Comparison of ENCODE assay signal across 1 cellular context in the genomic region with DNA sequence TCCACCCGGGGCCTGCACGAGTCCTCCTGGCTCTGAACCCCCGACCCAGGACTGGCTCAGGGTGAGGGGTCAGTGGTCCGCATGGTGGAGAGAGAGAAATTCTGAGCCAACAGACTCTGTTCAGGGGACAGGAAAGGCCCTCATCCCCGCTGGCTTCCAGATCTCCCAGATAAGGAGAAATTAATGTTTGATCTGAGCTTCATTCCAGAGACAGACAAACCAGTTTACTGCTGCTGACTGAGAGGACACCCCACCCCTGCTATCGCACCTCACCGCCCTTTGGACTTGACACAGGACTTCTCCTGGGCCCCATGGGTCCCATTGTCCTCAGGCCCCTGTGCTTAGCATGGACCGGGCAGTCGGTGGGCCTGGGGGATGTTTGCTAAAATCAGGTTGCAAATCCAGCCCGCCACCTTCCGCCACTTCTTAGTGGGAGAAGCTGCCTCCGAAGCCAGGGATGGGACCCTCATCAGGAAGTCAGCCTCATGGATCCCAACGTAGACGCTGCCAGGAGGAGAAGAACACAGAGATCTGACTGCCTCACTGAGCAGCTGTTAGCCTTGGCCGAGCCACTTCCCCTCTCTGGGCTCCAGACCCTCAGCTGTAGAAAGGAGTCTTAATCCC.
TF ChIP-seq lines count a peak whose summit lies in the region.

No MANE protein-coding gene starts in this region.

TF ChIP-seq in HepG2, 621 proteins besides CTCF, POLR2A, EP300 and RAD21 (continued from another document and continues in another):
- TF ChIP-seq FOXO1 (CRISPR knock-in tag; IDR thresholded peaks at IDR 0.05): peak; percentile 86
- TF ChIP-seq, protein P1, sequence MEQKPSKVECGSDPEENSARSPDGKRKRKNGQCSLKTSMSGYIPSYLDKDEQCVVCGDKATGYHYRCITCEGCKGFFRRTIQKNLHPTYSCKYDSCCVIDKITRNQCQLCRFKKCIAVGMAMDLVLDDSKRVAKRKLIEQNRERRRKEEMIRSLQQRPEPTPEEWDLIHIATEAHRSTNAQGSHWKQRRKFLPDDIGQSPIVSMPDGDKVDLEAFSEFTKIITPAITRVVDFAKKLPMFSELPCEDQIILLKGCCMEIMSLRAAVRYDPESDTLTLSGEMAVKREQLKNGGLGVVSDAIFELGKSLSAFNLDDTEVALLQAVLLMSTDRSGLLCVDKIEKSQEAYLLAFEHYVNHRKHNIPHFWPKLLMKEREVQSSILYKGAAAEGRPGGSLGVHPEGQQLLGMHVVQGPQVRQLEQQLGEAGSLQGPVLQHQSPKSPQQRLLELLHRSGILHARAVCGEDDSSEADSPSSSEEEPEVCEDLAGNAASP (CRISPR knock-in tag; IDR thresholded peaks at IDR 0.05; ENCODE audit: borderline replicate concordance): peak; percentile 77; the same call in 1 of the 2 replicates
- peak; percentile 77 for TF ChIP-seq CBFB (CRISPR knock-in tag; IDR thresholded peaks at IDR 0.05)
- TF ChIP-seq NCOA2 (CRISPR knock-in tag; IDR thresholded peaks at IDR 0.05): peak; percentile 92
- TF ChIP-seq MAFF (IDR thresholded peaks at IDR 0.05; ENCODE audit: low read depth, low read length): 0 out of 2 replicates have a peak, but pooled peaks have one; percentile 7
- TF ChIP-seq, protein P2, sequence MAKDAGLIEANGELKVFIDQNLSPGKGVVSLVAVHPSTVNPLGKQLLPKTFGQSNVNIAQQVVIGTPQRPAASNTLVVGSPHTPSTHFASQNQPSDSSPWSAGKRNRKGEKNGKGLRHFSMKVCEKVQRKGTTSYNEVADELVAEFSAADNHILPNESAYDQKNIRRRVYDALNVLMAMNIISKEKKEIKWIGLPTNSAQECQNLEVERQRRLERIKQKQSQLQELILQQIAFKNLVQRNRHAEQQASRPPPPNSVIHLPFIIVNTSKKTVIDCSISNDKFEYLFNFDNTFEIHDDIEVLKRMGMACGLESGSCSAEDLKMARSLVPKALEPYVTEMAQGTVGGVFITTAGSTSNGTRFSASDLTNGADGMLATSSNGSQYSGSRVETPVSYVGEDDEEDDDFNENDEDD (CRISPR knock-in tag; IDR thresholded peaks at IDR 0.05; ENCODE audit: borderline replicate concordance): peak; percentile 67; the same call in 1 of the 2 replicates
- TF ChIP-seq, protein P3, sequence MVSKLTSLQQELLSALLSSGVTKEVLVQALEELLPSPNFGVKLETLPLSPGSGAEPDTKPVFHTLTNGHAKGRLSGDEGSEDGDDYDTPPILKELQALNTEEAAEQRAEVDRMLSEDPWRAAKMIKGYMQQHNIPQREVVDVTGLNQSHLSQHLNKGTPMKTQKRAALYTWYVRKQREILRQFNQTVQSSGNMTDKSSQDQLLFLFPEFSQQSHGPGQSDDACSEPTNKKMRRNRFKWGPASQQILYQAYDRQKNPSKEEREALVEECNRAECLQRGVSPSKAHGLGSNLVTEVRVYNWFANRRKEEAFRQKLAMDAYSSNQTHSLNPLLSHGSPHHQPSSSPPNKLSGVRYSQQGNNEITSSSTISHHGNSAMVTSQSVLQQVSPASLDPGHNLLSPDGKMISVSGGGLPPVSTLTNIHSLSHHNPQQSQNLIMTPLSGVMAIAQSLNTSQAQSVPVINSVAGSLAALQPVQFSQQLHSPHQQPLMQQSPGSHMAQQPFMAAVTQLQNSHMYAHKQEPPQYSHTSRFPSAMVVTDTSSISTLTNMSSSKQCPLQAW (CRISPR knock-in tag; IDR thresholded peaks at IDR 0.05): peak; percentile 98
- TF ChIP-seq RARA (CRISPR knock-in tag; IDR thresholded peaks at IDR 0.05): peak; percentile 84
- TF ChIP-seq ZNF343 (CRISPR knock-in tag; IDR thresholded peaks at IDR 0.05): peak; percentile 92
- TF ChIP-seq ZSCAN25 (CRISPR knock-in tag; IDR thresholded peaks at IDR 0.05): peak; percentile 98
- 0 out of 2 replicates have a peak, but pooled peaks have one; percentile 15 for TF ChIP-seq ZNF143 (CRISPR knock-in tag; IDR thresholded peaks at IDR 0.05)
- peak; percentile 44 for TF ChIP-seq YY1 (IDR thresholded peaks at IDR 0.05; ENCODE audit: insufficient read depth, insufficient replicate concordance, low read depth, low read length)
- TF ChIP-seq, protein P4, sequence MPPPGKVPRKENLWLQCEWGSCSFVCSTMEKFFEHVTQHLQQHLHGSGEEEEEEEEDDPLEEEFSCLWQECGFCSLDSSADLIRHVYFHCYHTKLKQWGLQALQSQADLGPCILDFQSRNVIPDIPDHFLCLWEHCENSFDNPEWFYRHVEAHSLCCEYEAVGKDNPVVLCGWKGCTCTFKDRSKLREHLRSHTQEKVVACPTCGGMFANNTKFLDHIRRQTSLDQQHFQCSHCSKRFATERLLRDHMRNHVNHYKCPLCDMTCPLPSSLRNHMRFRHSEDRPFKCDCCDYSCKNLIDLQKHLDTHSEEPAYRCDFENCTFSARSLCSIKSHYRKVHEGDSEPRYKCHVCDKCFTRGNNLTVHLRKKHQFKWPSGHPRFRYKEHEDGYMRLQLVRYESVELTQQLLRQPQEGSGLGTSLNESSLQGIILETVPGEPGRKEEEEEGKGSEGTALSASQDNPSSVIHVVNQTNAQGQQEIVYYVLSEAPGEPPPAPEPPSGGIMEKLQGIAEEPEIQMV (CRISPR knock-in tag; IDR thresholded peaks at IDR 0.05; ENCODE audit: low read depth): peak; percentile 45; the same call in 1 of the 2 replicates
- no peak for TF ChIP-seq ZNF549 (CRISPR knock-in tag; IDR thresholded peaks at IDR 0.05)
- TF ChIP-seq HHEX (CRISPR knock-in tag; IDR thresholded peaks at IDR 0.05): peak; percentile 26; the same call in 1 of the 2 replicates
- peak; percentile 75 for TF ChIP-seq RBFOX2 (IDR thresholded peaks at IDR 0.05; ENCODE audit: low read depth, low read length)
- TF ChIP-seq FOXP1 (IDR thresholded peaks at IDR 0.05): no peak; the same call in 1 of the 2 replicates
- peak; percentile 90 for TF ChIP-seq FOXP1 (CRISPR knock-in tag; IDR thresholded peaks at IDR 0.05)
- TF ChIP-seq YEATS2 (CRISPR knock-in tag; IDR thresholded peaks at IDR 0.05; ENCODE audit: borderline replicate concordance): 0 out of 2 replicates have a peak, but pooled peaks have one; percentile 38
- peak; percentile 71; the same call in 1 of the 2 replicates for TF ChIP-seq ZKSCAN8 (CRISPR knock-in tag; IDR thresholded peaks at IDR 0.05; ENCODE audit: borderline replicate concordance)
- TF ChIP-seq ZSCAN31 (CRISPR knock-in tag; IDR thresholded peaks at IDR 0.05; ENCODE audit: low read depth): peak; percentile 83
- peak; percentile 80 for TF ChIP-seq ZMYM4 (CRISPR knock-in tag; IDR thresholded peaks at IDR 0.05)
- peak; percentile 83 for TF ChIP-seq ZNF747 (CRISPR knock-in tag; IDR thresholded peaks at IDR 0.05; ENCODE audit: borderline replicate concordance)
- no peak; the same call in 1 of the 2 replicates for TF ChIP-seq ZNF337 (CRISPR knock-in tag; IDR thresholded peaks at IDR 0.05; ENCODE audit: borderline replicate concordance, low read depth)
- TF ChIP-seq, protein P5, sequence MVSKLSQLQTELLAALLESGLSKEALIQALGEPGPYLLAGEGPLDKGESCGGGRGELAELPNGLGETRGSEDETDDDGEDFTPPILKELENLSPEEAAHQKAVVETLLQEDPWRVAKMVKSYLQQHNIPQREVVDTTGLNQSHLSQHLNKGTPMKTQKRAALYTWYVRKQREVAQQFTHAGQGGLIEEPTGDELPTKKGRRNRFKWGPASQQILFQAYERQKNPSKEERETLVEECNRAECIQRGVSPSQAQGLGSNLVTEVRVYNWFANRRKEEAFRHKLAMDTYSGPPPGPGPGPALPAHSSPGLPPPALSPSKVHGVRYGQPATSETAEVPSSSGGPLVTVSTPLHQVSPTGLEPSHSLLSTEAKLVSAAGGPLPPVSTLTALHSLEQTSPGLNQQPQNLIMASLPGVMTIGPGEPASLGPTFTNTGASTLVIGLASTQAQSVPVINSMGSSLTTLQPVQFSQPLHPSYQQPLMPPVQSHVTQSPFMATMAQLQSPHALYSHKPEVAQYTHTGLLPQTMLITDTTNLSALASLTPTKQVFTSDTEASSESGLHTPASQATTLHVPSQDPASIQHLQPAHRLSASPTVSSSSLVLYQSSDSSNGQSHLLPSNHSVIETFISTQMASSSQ (IDR thresholded peaks at IDR 0.05; ENCODE audit: low read depth): peak; percentile 87
- TF ChIP-seq, protein P5 (CRISPR knock-in tag; IDR thresholded peaks at IDR 0.05; ENCODE audit: borderline replicate concordance): peak; percentile 96
- 0 out of 2 replicates have a peak, but pooled peaks have one; percentile 30 for TF ChIP-seq ZNF629 (CRISPR knock-in tag; conservative IDR thresholded peaks at IDR 0.05)
- 0 out of 2 replicates have a peak, but pooled peaks have one; percentile 38 for TF ChIP-seq ZNF572 (CRISPR knock-in tag; IDR thresholded peaks at IDR 0.05)
- TF ChIP-seq GATA4 (IDR thresholded peaks at IDR 0.05; ENCODE audit: borderline replicate concordance, low read depth): peak; percentile 96
- TF ChIP-seq SALL2 (CRISPR knock-in tag; IDR thresholded peaks at IDR 0.05): 0 out of 2 replicates have a peak, but pooled peaks have one; percentile 20
- peak; percentile 52; the same call in 1 of the 2 replicates for TF ChIP-seq ZNF501 (CRISPR knock-in tag; IDR thresholded peaks at IDR 0.05)
- TF ChIP-seq THAP11 (CRISPR knock-in tag; IDR thresholded peaks at IDR 0.05): peak; percentile 62; the same call in 1 of the 2 replicates
- peak; percentile 74 for TF ChIP-seq MED13 (CRISPR knock-in tag; IDR thresholded peaks at IDR 0.05)
- peak; percentile 83; the same call in 1 of the 2 replicates for TF ChIP-seq MYC (CRISPR knock-in tag; IDR thresholded peaks at IDR 0.05; ENCODE audit: borderline replicate concordance)
- TF ChIP-seq MED8 (CRISPR knock-in tag; IDR thresholded peaks at IDR 0.05; ENCODE audit: insufficient replicate concordance): peak; percentile 95
- TF ChIP-seq KDM4B (CRISPR knock-in tag; IDR thresholded peaks at IDR 0.05): peak; percentile 22; the same call in 1 of the 2 replicates
- TF ChIP-seq HOXA3 (CRISPR knock-in tag; IDR thresholded peaks at IDR 0.05): peak; percentile 89
- peak; percentile 91; the same call in 1 of the 2 replicates for TF ChIP-seq ZNF292 (CRISPR knock-in tag; IDR thresholded peaks at IDR 0.05; ENCODE audit: borderline replicate concordance, low read depth)
- peak; percentile 51; the same call in 1 of the 2 replicates for TF ChIP-seq PHF8 (CRISPR knock-in tag; IDR thresholded peaks at IDR 0.05)
- no peak for TF ChIP-seq SP1 (IDR thresholded peaks at IDR 0.05)
- TF ChIP-seq SP1 (CRISPR knock-in tag; IDR thresholded peaks at IDR 0.05): peak; percentile 51; the same call in 1 of the 2 replicates
- TF ChIP-seq BORCS8-MEF2B (CRISPR knock-in tag; IDR thresholded peaks at IDR 0.05): peak; percentile 84
- 0 out of 2 replicates have a peak, but pooled peaks have one; percentile 42 for TF ChIP-seq TMF1 (CRISPR knock-in tag; IDR thresholded peaks at IDR 0.05; ENCODE audit: low read depth)
- TF ChIP-seq HNF4A (CRISPR knock-in tag; IDR thresholded peaks at IDR 0.05): peak; percentile 100
- TF ChIP-seq FOSL2 (CRISPR knock-in tag; IDR thresholded peaks at IDR 0.05): peak; percentile 80
- TF ChIP-seq ISX (CRISPR knock-in tag; conservative IDR thresholded peaks at IDR 0.05): no peak
- TF ChIP-seq EZH2 (conservative IDR thresholded peaks at IDR 0.05; ENCODE audit: low read depth, low read length): no peak
- peak; percentile 73 for TF ChIP-seq NR2C2 (CRISPR knock-in tag; IDR thresholded peaks at IDR 0.05; ENCODE audit: borderline replicate concordance)
- peak; percentile 34; the same call in 1 of the 2 replicates for TF ChIP-seq NFYC (CRISPR knock-in tag; IDR thresholded peaks at IDR 0.05)
- TF ChIP-seq, protein P6, sequence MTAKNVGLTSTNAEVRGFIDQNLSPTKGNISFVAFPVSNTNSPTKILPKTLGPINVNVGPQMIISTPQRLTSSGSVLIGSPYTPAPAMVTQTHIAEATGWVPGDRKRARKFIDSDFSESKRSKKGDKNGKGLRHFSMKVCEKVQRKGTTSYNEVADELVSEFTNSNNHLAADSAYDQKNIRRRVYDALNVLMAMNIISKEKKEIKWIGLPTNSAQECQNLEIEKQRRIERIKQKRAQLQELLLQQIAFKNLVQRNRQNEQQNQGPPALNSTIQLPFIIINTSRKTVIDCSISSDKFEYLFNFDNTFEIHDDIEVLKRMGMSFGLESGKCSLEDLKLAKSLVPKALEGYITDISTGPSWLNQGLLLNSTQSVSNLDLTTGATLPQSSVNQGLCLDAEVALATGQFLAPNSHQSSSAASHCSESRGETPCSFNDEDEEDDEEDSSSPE (CRISPR knock-in tag; IDR thresholded peaks at IDR 0.05): peak; percentile 53; the same call in 1 of the 2 replicates
- TF ChIP-seq, protein P7, sequence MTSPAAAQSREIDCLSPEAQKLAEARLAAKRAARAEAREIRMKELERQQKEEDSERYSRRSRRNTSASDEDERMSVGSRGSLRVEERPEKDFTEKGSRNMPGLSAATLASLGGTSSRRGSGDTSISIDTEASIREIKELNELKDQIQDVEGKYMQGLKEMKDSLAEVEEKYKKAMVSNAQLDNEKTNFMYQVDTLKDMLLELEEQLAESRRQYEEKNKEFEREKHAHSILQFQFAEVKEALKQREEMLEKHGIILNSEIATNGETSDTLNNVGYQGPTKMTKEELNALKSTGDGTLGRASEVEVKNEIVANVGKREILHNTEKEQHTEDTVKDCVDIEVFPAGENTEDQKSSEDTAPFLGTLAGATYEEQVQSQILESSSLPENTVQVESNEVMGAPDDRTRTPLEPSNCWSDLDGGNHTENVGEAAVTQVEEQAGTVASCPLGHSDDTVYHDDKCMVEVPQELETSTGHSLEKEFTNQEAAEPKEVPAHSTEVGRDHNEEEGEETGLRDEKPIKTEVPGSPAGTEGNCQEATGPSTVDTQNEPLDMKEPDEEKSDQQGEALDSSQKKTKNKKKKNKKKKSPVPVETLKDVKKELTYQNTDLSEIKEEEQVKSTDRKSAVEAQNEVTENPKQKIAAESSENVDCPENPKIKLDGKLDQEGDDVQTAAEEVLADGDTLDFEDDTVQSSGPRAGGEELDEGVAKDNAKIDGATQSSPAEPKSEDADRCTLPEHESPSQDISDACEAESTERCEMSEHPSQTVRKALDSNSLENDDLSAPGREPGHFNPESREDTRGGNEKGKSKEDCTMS (CRISPR knock-in tag; conservative IDR thresholded peaks at IDR 0.05): no peak
- peak; percentile 98 for TF ChIP-seq ZBTB7A (CRISPR knock-in tag; IDR thresholded peaks at IDR 0.05)
- TF ChIP-seq, protein P8, sequence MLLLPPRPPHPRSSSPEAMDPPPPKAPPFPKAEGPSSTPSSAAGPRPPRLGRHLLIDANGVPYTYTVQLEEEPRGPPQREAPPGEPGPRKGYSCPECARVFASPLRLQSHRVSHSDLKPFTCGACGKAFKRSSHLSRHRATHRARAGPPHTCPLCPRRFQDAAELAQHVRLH (CRISPR knock-in tag; IDR thresholded peaks at IDR 0.05; ENCODE audit: borderline replicate concordance, low read depth): peak; percentile 82
